15 cellular contexts compared by ENCODE assay signal in the genomic region with DNA sequence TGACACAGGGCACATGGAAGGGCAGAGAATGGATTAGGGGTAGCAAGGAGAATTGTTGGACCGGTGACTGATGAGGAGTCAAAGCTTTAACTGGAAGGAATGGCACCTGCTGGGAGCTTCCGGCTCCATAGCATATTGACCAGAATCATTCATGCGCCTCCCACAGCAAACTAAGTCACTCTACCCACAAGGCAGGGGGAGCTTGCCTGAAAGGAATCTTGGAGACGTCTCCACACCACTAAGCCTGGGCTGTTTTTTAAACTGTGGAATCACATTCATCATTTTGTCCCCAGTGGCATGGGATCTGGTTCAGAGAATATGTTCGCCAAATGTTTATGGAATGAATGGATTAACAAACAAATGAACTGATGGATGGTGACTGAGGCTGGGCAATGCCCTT.
DNase-seq lines count a peak whose midpoint lies in the region; ATAC-seq and TF ChIP-seq lines count a peak whose summit lies in the region.
"Had no signal": no experiment of that assay in that cellular context is flagged by ENCODE, and none has a peak within 500 bp of the region (broad histone marks: within the 10 kb centered on the region; RNA-seq: fewer than 3 reads in every experiment).

No MANE protein-coding gene starts in this region.

- ATAC-seq in GM18505 (IDR thresholded peaks at IDR 0.05; ENCODE audit: unreplicated experiment) = no peak

- H3K9me3 Mint-ChIP-seq in nephron progenitor cell = no peaks in the 10 kb centered on the region

- no peak overlapping the region for H3K4me3 Mint-ChIP-seq in nephron progenitor cell

- peaks cover 35% of the 10 kb centered on the region for H3K27me3 Mint-ChIP-seq in nephron progenitor cell (ENCODE audit: low read depth, poor library complexity)

- DNase-seq in activated CD8-positive, alpha-beta memory T cell treated with anti-CD3 and anti-CD28 coated beads, Interleukin-2, amount 50 U/mL, for 48 hours = peak; percentile 12
- DNase-seq in activated CD8-positive, alpha-beta memory T cell treated with anti-CD3 and anti-CD28 coated beads, Interleukin-2, amount 50 U/mL, for 4 hours = no peak
- DNase-seq in astrocyte of the hippocampus (ENCODE audit: low read depth, low spot score) (peak; percentile 57), nephron progenitor cell (no peak), anterior cingulate cortex (lab: John Stamatoyannopoulos, UW) (no peak), NCI-H2081 (lab: John Stamatoyannopoulos, UW) (no peak)
- no peak for DNase-seq in stimulated activated CD8-positive, alpha-beta memory T cell treated with anti-CD3 and anti-CD28 coated beads, Interleukin-4, amount 100 ng/mL, for 48 hours
- DNase-seq: DMS79 treated with DMSO at 0.1 percent for 48 hours, H7, MV-4-11, NCI-H1417 treated with DMSO at 0.1 percent for 48 hours, NCI-H2081 treated with DMSO at 0.1 percent for 48 hours, NCI-H524, SHP77 treated with DMSO at 0.1 percent for 48 hours had no signal

- no peaks in the 10 kb centered on the region for H3K36me3 Mint-ChIP-seq in nephron progenitor cell (ENCODE audit: low read depth)

- peaks cover 41% of the 10 kb centered on the region for H3K4me1 Mint-ChIP-seq in nephron progenitor cell

- TF ChIP-seq POLR2A in GM18505 (IDR thresholded peaks at IDR 0.05; ENCODE audit: borderline replicate concordance, extremely low read depth, insufficient read depth, insufficient read length) = no peak

- no peak for TF ChIP-seq CTCF in nephron progenitor cell (IDR thresholded peaks at IDR 0.05)

- peak overlapping the region; percentile 45 for H3K27ac Mint-ChIP-seq in nephron progenitor cell

Comparison
In these comparisons a context has a peak if more than half of its experiments do, and no peak if none do; other contexts are left out.
1. DNase-seq: peak in activated CD8-positive, alpha-beta memory T cell treated with anti-CD3 and anti-CD28 coated beads, Interleukin-2, amount 50 U/mL, for 48 hours (single experiment) and astrocyte of the hippocampus (single experiment); none in activated CD8-positive, alpha-beta memory T cell treated with anti-CD3 and anti-CD28 coated beads, Interleukin-2, amount 50 U/mL, for 4 hours (single experiment), nephron progenitor cell (single experiment), stimulated activated CD8-positive, alpha-beta memory T cell treated with anti-CD3 and anti-CD28 coated beads, Interleukin-4, amount 100 ng/mL, for 48 hours (single experiment), anterior cingulate cortex (0 of 58) and NCI-H2081 (0 of 2).